ENCODE assay signal across 1 cellular context in the genomic region with DNA sequence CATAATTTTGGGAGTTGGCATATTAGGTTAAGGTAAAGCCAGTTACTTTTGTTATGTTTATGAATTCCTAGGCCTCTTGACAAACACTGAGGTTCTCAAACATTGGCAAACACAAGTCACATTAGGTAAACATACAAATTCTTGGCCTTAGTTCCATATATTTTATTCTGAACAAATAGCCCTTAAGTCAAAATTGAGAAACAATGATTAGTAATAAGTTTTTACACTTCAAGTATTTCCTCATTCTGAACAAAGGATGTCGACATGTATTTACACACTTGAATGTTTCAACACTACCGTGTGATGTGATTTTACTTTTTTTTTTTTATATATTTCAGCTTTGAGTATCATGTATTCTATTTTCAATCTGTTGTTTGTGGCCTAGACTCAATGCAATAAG.
TF ChIP-seq lines count a peak whose summit lies in the region.

No MANE protein-coding gene starts in this region.

TF ChIP-seq in A549, 52 proteins besides CTCF, POLR2A, EP300 and RAD21 (continued from another document):
- TF ChIP-seq, protein P1, sequence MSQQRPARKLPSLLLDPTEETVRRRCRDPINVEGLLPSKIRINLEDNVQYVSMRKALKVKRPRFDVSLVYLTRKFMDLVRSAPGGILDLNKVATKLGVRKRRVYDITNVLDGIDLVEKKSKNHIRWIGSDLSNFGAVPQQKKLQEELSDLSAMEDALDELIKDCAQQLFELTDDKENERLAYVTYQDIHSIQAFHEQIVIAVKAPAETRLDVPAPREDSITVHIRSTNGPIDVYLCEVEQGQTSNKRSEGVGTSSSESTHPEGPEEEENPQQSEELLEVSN (IDR thresholded peaks at IDR 0.05; ENCODE audit: borderline replicate concordance, low read depth): no peak
- TF ChIP-seq GATA3 (IDR thresholded peaks at IDR 0.05; ENCODE audit: borderline replicate concordance): peak; percentile 78; the same call in 1 of the 2 replicates
- no peak for TF ChIP-seq ZC3H11A (IDR thresholded peaks at IDR 0.05)
- peak; percentile 49 to 91; a peak in 2 of 5 replicates for TF ChIP-seq JUN (IDR thresholded peaks at IDR 0.05)
- no peak for TF ChIP-seq KDM5A (IDR thresholded peaks at IDR 0.05)
- no peak for TF ChIP-seq TP53 (CRISPR knock-in tag; IDR thresholded peaks at IDR 0.05)
- TF ChIP-seq, protein P2, sequence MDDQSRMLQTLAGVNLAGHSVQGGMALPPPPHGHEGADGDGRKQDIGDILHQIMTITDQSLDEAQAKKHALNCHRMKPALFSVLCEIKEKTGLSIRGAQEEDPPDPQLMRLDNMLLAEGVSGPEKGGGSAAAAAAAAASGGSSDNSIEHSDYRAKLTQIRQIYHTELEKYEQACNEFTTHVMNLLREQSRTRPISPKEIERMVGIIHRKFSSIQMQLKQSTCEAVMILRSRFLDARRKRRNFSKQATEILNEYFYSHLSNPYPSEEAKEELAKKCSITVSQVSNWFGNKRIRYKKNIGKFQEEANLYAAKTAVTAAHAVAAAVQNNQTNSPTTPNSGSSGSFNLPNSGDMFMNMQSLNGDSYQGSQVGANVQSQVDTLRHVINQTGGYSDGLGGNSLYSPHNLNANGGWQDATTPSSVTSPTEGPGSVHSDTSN (IDR thresholded peaks at IDR 0.05): no peak
- TF ChIP-seq RARB (CRISPR knock-in tag; IDR thresholded peaks at IDR 0.05): 0 out of 2 replicates have a peak, but pooled peaks have one; percentile 45
- TF ChIP-seq ZSCAN20 (CRISPR knock-in tag; IDR thresholded peaks at IDR 0.05): no peak
- TF ChIP-seq, protein P3, sequence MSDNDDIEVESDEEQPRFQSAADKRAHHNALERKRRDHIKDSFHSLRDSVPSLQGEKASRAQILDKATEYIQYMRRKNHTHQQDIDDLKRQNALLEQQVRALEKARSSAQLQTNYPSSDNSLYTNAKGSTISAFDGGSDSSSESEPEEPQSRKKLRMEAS (IDR thresholded peaks at IDR 0.05): no peak
- no peak for TF ChIP-seq HDAC2 (IDR thresholded peaks at IDR 0.05)
- no peak for TF ChIP-seq NPAS2 (CRISPR knock-in tag; IDR thresholded peaks at IDR 0.05; ENCODE audit: borderline replicate concordance)
- no peak for TF ChIP-seq SREBF2 (IDR thresholded peaks at IDR 0.05)
- TF ChIP-seq ZNF302 (CRISPR knock-in tag; IDR thresholded peaks at IDR 0.05): no peak
- no peak for TF ChIP-seq SMC3 (IDR thresholded peaks at IDR 0.05)
- no peak for TF ChIP-seq EHF (CRISPR knock-in tag; IDR thresholded peaks at IDR 0.05)
- no peak for TF ChIP-seq KDM1A (IDR thresholded peaks at IDR 0.05; ENCODE audit: low read depth)
- no peak for TF ChIP-seq HOXA7 (CRISPR knock-in tag; IDR thresholded peaks at IDR 0.05)
- TF ChIP-seq FOSL2 (IDR thresholded peaks at IDR 0.05): peak; percentile 49; the same call in 1 of the 2 replicates
- peak; percentile 83 for TF ChIP-seq FOSL2 (CRISPR knock-in tag; IDR thresholded peaks at IDR 0.05)
- TF ChIP-seq, protein P4, sequence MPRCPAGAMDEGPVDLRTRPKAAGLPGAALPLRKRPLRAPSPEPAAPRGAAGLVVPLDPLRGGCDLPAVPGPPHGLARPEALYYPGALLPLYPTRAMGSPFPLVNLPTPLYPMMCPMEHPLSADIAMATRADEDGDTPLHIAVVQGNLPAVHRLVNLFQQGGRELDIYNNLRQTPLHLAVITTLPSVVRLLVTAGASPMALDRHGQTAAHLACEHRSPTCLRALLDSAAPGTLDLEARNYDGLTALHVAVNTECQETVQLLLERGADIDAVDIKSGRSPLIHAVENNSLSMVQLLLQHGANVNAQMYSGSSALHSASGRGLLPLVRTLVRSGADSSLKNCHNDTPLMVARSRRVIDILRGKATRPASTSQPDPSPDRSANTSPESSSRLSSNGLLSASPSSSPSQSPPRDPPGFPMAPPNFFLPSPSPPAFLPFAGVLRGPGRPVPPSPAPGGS (IDR thresholded peaks at IDR 0.05): peak; percentile 98
- no peak for TF ChIP-seq ESRRA (IDR thresholded peaks at IDR 0.05; ENCODE audit: borderline replicate concordance, low read length)
- TF ChIP-seq FOXS1 (CRISPR knock-in tag; IDR thresholded peaks at IDR 0.05): no peak
- peak; percentile 95 to 98 for TF ChIP-seq CEBPB (IDR thresholded peaks at IDR 0.05)
- peak; percentile 93 for TF ChIP-seq JUNB (IDR thresholded peaks at IDR 0.05)
- no peak for TF ChIP-seq RFX5 (IDR thresholded peaks at IDR 0.05)
- TF ChIP-seq, protein P5, sequence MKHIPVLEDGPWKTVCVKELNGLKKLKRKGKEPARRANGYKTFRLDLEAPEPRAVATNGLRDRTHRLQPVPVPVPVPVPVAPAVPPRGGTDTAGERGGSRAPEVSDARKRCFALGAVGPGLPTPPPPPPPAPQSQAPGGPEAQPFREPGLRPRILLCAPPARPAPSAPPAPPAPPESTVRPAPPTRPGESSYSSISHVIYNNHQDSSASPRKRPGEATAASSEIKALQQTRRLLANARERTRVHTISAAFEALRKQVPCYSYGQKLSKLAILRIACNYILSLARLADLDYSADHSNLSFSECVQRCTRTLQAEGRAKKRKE (CRISPR knock-in tag; IDR thresholded peaks at IDR 0.05; ENCODE audit: low read depth): no peak
- no peak for TF ChIP-seq RCOR1 (IDR thresholded peaks at IDR 0.05; ENCODE audit: low read depth, low read length)
- no peak for TF ChIP-seq MYC (IDR thresholded peaks at IDR 0.05; ENCODE audit: borderline replicate concordance, low read length)
- TF ChIP-seq, protein P6, sequence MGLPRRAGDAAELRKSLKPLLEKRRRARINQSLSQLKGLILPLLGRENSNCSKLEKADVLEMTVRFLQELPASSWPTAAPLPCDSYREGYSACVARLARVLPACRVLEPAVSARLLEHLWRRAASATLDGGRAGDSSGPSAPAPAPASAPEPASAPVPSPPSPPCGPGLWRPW (IDR thresholded peaks at IDR 0.05): peak; percentile 99
- TF ChIP-seq POLR2AphosphoS2 (conservative IDR thresholded peaks at IDR 0.05; ENCODE audit: low read length): no peak
- TF ChIP-seq, protein P7, sequence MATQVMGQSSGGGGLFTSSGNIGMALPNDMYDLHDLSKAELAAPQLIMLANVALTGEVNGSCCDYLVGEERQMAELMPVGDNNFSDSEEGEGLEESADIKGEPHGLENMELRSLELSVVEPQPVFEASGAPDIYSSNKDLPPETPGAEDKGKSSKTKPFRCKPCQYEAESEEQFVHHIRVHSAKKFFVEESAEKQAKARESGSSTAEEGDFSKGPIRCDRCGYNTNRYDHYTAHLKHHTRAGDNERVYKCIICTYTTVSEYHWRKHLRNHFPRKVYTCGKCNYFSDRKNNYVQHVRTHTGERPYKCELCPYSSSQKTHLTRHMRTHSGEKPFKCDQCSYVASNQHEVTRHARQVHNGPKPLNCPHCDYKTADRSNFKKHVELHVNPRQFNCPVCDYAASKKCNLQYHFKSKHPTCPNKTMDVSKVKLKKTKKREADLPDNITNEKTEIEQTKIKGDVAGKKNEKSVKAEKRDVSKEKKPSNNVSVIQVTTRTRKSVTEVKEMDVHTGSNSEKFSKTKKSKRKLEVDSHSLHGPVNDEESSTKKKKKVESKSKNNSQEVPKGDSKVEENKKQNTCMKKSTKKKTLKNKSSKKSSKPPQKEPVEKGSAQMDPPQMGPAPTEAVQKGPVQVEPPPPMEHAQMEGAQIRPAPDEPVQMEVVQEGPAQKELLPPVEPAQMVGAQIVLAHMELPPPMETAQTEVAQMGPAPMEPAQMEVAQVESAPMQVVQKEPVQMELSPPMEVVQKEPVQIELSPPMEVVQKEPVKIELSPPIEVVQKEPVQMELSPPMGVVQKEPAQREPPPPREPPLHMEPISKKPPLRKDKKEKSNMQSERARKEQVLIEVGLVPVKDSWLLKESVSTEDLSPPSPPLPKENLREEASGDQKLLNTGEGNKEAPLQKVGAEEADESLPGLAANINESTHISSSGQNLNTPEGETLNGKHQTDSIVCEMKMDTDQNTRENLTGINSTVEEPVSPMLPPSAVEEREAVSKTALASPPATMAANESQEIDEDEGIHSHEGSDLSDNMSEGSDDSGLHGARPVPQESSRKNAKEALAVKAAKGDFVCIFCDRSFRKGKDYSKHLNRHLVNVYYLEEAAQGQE (IDR thresholded peaks at IDR 0.05): no peak
- TF ChIP-seq PHF8 (IDR thresholded peaks at IDR 0.05; ENCODE audit: borderline replicate concordance, low read depth): no peak
- no peak for TF ChIP-seq HEYL (CRISPR knock-in tag; IDR thresholded peaks at IDR 0.05)
- TF ChIP-seq CHD2 (IDR thresholded peaks at IDR 0.05; ENCODE audit: low read length, partially characterized antibody): no peak
TF ChIP-seq in A549: peak in this region for 8.
